ENCODE assay signal across 12 cellular contexts in genomic region chr9:108162664-108163063, GRCh38.
DNase-seq lines count a peak whose midpoint lies in the region; ATAC-seq, FAIRE-seq and TF ChIP-seq lines count a peak whose summit lies in the region.
"Had no signal": no experiment of that assay in that cellular context is flagged by ENCODE, and none has a peak within 500 bp of the region (broad histone marks: within the 10 kb centered on the region; RNA-seq: fewer than 3 reads in every experiment).

No MANE protein-coding gene starts in this region.

- H3K9me3 ChIP-seq in adipocyte (ENCODE audit: control insufficient read depth, low read length) (no peaks in the 10 kb centered on the region), A673 (ENCODE audit: low read depth, low read length, poor library complexity, severe bottlenecking) (peaks cover 3% of the 10 kb centered on the region)
- H3K9me3 ChIP-seq: thoracic aorta had no signal

- no peak for FAIRE-seq in GM19239 (lab: Jason Lieb, UNC)
- FAIRE-seq: D721Med had no signal

- no peak overlapping the region for H3K9ac ChIP-seq in adipocyte (ENCODE audit: low read length)

- H3K27ac ChIP-seq in A673 (ENCODE audit: low read depth, low read length, poor library complexity, severe bottlenecking) = no peak overlapping the region
- H3K27ac ChIP-seq: skin epidermis, thoracic aorta had no signal

- no peaks in the 10 kb centered on the region for H3K27me3 ChIP-seq in adipocyte (replicated peaks; ENCODE audit: control insufficient read depth, insufficient read depth, low read length)
- no peaks in the 10 kb centered on the region for H3K27me3 ChIP-seq in A673 (replicated peaks; ENCODE audit: insufficient read depth, low read depth, low read length, poor library complexity)

- no peak overlapping the region for H3K4me3 ChIP-seq in adipocyte (ENCODE audit: low read length)
- H3K4me3 ChIP-seq in A673 (ENCODE audit: low read depth, low read length, poor library complexity, severe bottlenecking) = no peak overlapping the region
- H3K4me3 ChIP-seq: skin epidermis, thoracic aorta had no signal

- no peaks in the 10 kb centered on the region for H3K36me3 ChIP-seq in adipocyte (ENCODE audit: control insufficient read depth, insufficient read depth, low read length, severe bottlenecking)
- H3K36me3 ChIP-seq in A673 (ENCODE audit: insufficient read depth, low read length, poor library complexity, severe bottlenecking) = no peaks in the 10 kb centered on the region
- H3K36me3 ChIP-seq: thoracic aorta had no signal

- no TSS peak for BruUV-seq in A673 (replicated peaks; lab: Mats Ljungman, UMichigan)

- intact Hi-C loops in A673 (cut with micrococcal nuclease; ENCODE audit: unreplicated experiment) = no loop called here

- TF ChIP-seq CTCF in A673 (conservative IDR thresholded peaks at IDR 0.05; ENCODE audit: low read depth, low read length) = no peak

- ATAC-seq in stimulated activated naive CD8-positive, alpha-beta T cell treated with anti-CD3 and anti-CD28 coated beads, Interleukin-15, Interleukin-2, amounts not matched to agents 100 U/mL and 50 U/mL, for 24 hours = no peak

- DNase-seq in HCEC 1CT = peak; percentile 69
- DNase-seq in adipocyte (ENCODE audit: low read depth) = peak; percentile 85
- DNase-seq in fibroblast of the conjunctiva (ENCODE audit: low read depth) = peak; percentile 67
- DNase-seq in stromal cell of bone marrow (ENCODE audit: low read depth) = peak; percentile 86
- no peak for DNase-seq in stimulated activated naive CD8-positive, alpha-beta T cell treated with anti-CD3 and anti-CD28 coated beads, Interleukin-15, Interleukin-2, amounts not matched to agents 100 U/mL and 50 U/mL, for 24 hours
- no peak for DNase-seq in GM19239 (ENCODE audit: insufficient read length, low spot score)
- DNase-seq in A673 (ENCODE audit: low spot score) = no peak
- DNase-seq: activated naive CD4-positive, alpha-beta T cell; GOT3 had no signal

- CTCF ChIA-PET in A673 (lab: Charles Lee) = no interaction called here

- H3K4me1 ChIP-seq in adipocyte (ENCODE audit: control insufficient read depth, insufficient read depth, low read length) (peaks cover 18% of the 10 kb centered on the region), A673 (ENCODE audit: insufficient read depth, low read length, poor library complexity, severe bottlenecking) (no peaks in the 10 kb centered on the region)

- POLR2A ChIA-PET in A673 (lab: Charles Lee; ENCODE audit: low non-redundant PET) = no interaction called here

Comparison
In these comparisons a context has a peak if more than half of its experiments do, and no peak if none do; other contexts are left out.
1. DNase-seq: peak in HCEC 1CT (single experiment), adipocyte (single experiment), fibroblast of the conjunctiva (single experiment) and stromal cell of bone marrow (single experiment); none in stimulated activated naive CD8-positive, alpha-beta T cell treated with anti-CD3 and anti-CD28 coated beads, Interleukin-15, Interleukin-2, amounts not matched to agents 100 U/mL and 50 U/mL, for 24 hours (single experiment), GM19239 (single experiment) and A673 (single experiment).